21 cellular contexts compared by ENCODE assay signal in genomic region chr17:28473542-28473941, GRCh38. TPM values are rescaled to one million over a fixed set of nuclear protein-coding genes. Genes with fewer than 3 reads are reported as not detected.
DNase-seq lines count a peak whose midpoint lies in the region; ATAC-seq, FAIRE-seq and TF ChIP-seq lines count a peak whose summit lies in the region.
"Had no signal": no experiment of that assay in that cellular context is flagged by ENCODE, and none has a peak within 500 bp of the region (broad histone marks: within the 10 kb centered on the region; RNA-seq: fewer than 3 reads in every experiment).

Gene SLC13A2, plus strand, starts transcription at chr17:28473644. Its CDS starts 69 bp downstream, at chr17:28473713.

- DNase-seq in D721Med (ENCODE audit: insufficient read length, low spot score) (no peak), WTC11 (ENCODE audit: low spot score) (peak; percentile 10), HepG2 (ENCODE audit: low spot score) (no peak), urothelium cell line (ENCODE audit: low spot score) (no peak), D341Med (ENCODE audit: low spot score) (no peak)
- DNase-seq in NK-92 treated with Interleukin-12 subunit alpha and Interleukin-12 subunit beta, amount 100 ng/mL, for 24 hours (lab: John Stamatoyannopoulos, UW): no peak
- DNase-seq: effector memory CD4-positive, alpha-beta T cell; gastrocnemius medialis; GF-D8; HCEC 1CT; Kasumi-1; NCI-H2107; stimulated activated CD4-positive, alpha-beta T cell treated with anti-CD3 and anti-CD28 coated beads, Interleukin-2, amount 100 ng/mL, for 48 hours had no signal

- TF ChIP-seq RAD21 in HepG2 (CRISPR knock-in tag; IDR thresholded peaks at IDR 0.05): no peak

- H3K27me3 Mint-ChIP-seq in WTC11 (ENCODE audit: low read depth): no peaks in the 10 kb centered on the region; the same call in 1 of the 2 replicates

- H3K9me3 ChIP-seq in HepG2 (ENCODE audit: low read length): no peaks in the 10 kb centered on the region
- H3K9me3 ChIP-seq: ascending aorta, gastrocnemius medialis had no signal

- no peaks in the 10 kb centered on the region for H3K36me3 Mint-ChIP-seq in WTC11

- BruUV-seq in HepG2 (replicated peaks; lab: Mats Ljungman, UMichigan): no TSS peak

- H3K27ac Mint-ChIP-seq in WTC11: no peak within 1 kb of the TSS

- intact Hi-C loops in HepG2 (cut with micrococcal nuclease; ENCODE audit: unreplicated experiment): no loop called here

- H3K4me3 ChIP-seq in HepG2 (replicated peaks in 1 of 3; ENCODE audit: insufficient read depth in 1 of 3, low read depth in 2 of 3, low read length in 3 of 3): no peak within 1 kb of the TSS; a peak in 1 of 6 replicates
- H3K4me3 ChIP-seq: ascending aorta, gastrocnemius medialis had no signal

- no peaks in the 10 kb centered on the region for H3K36me3 ChIP-seq in HepG2 (replicated peaks in 1 of 2; ENCODE audit: control insufficient read depth in 1 of 2, insufficient read depth in 2 of 2, low read length in 2 of 2)
- H3K36me3 ChIP-seq: ascending aorta, gastrocnemius medialis had no signal

- no peak within 1 kb of the TSS for H3K4me3 Mint-ChIP-seq in WTC11

- H3K4me2 ChIP-seq in HepG2 (ENCODE audit: low read depth, low read length): no peak within 1 kb of the TSS

- ATAC-seq in WTC11 (peak; percentile 52), HepG2 (peak; percentile 70), GM21381 (IDR thresholded peaks at IDR 0.05; ENCODE audit: unreplicated experiment) (no peak)
- ATAC-seq: activated CD4-positive, CD25-positive, alpha-beta regulatory T cell treated with anti-CD3 and anti-CD28 coated beads, Interleukin-2, amount 50 U/mL, for 24 hours; gastrocnemius medialis; SK-N-SH treated with all-trans-retinoic acid at 6 μM for 48 hours had no signal

- in situ Hi-C loops in HepG2 (cut with HindIII; ENCODE audit: extremely low pct_ligation_motif_present, low pct_unique_long_range_greater_than_20kb): no loop called here

- TF ChIP-seq EP300 in HepG2 (IDR thresholded peaks at IDR 0.05; ENCODE audit: low read depth in 2 of 2, low read length in 2 of 2) (no peak), HepG2 (CRISPR knock-in tag; IDR thresholded peaks at IDR 0.05; ENCODE audit: borderline replicate concordance) (no peak)

- peaks cover 5% of the 10 kb centered on the region for H3K4me1 Mint-ChIP-seq in WTC11

- H3K79me2 ChIP-seq in HepG2 (ENCODE audit: insufficient read depth, low read length): no peaks in the 10 kb centered on the region

- H3K9ac ChIP-seq in HepG2 (ENCODE audit: insufficient read depth, low read depth, low read length): no peak within 1 kb of the TSS

- H3K9me3 Mint-ChIP-seq in WTC11: no peaks in the 10 kb centered on the region

- H2AFZ ChIP-seq in HepG2 (ENCODE audit: low read length): no peak within 1 kb of the TSS

- H4K20me1 ChIP-seq in HepG2 (ENCODE audit: insufficient read depth, low read length): no peaks in the 10 kb centered on the region

- TF ChIP-seq CTCF in 22Rv1 (IDR thresholded peaks at IDR 0.05): peak; percentile 11; the same call in 1 of the 2 replicates
- TF ChIP-seq CTCF in D721Med (IDR thresholded peaks at IDR 0.05; ENCODE audit: insufficient read depth, missing control alignments): peak; percentile 30
- no peak for TF ChIP-seq CTCF in WTC11 (IDR thresholded peaks at IDR 0.05)
- peak; percentile 42 for TF ChIP-seq CTCF in HepG2 (CRISPR knock-in tag; IDR thresholded peaks at IDR 0.05)

- 31% methylated on average over 5 of the region's 5 CpGs for WGBS in HepG2 (ENCODE audit: low lambda C conversion rate)

- CTCF ChIA-PET in WTC11 (lab: Charles Lee) (interaction anchor here (1.2 kb wide), 1 partner anchor 57 kb away, joined by 4 read pairs; no protein-coding TSS in a partner anchor), HepG2 (lab: Yijun Ruan, JAX; ENCODE audit: low intra/inter-chr PET ratio, low total read pairs) (no interaction called here)

- no peak for TF ChIP-seq POLR2A in HepG2 (IDR thresholded peaks at IDR 0.05; ENCODE audit: insufficient read depth in 1 of 2, low read depth in 2 of 2, low read length in 2 of 2)

- POLR2A ChIA-PET in WTC11 (lab: Charles Lee): no interaction called here
- POLR2A ChIA-PET in HepG2 (lab: Yijun Ruan, JAX): interaction anchor here (0.6 kb wide), 1 partner anchor 95 kb away, joined by 3 read pairs; no protein-coding TSS in a partner anchor

- H3K27me3 ChIP-seq in HepG2 (ENCODE audit: control insufficient read depth in 1 of 2, insufficient read depth in 2 of 2, low read length in 2 of 2): peaks cover 0 to 15% of the 10 kb centered on the region in 2 experiments; a peak in 3 of 5 replicates
- H3K27me3 ChIP-seq: ascending aorta, gastrocnemius medialis had no signal

- no peak within 1 kb of the TSS for H3K27ac ChIP-seq in 22Rv1
- H3K27ac ChIP-seq in HepG2 (ENCODE audit: extremely low read length, insufficient read depth, low read length): no peak within 1 kb of the TSS
- H3K27ac ChIP-seq: ascending aorta, gastrocnemius medialis had no signal

- FAIRE-seq in D721Med (lab: Jason Lieb, UNC) (no peak), HepG2 (lab: Jason Lieb, UNC) (no peak), urothelium cell line (lab: Jason Lieb, UNC) (no peak)

- peaks cover 45% of the 10 kb centered on the region for H3K4me1 ChIP-seq in HepG2 (ENCODE audit: insufficient read depth, low read length)
- H3K4me1 ChIP-seq: ascending aorta, gastrocnemius medialis had no signal

TF ChIP-seq in WTC11, 78 proteins besides CTCF, POLR2A, EP300 and RAD21:
- TF ChIP-seq TEAD1 (CRISPR knock-in tag; IDR thresholded peaks at IDR 0.05): no peak
- TF ChIP-seq FOXP4 (CRISPR knock-in tag; IDR thresholded peaks at IDR 0.05): no peak

TF ChIP-seq in HepG2, 621 proteins besides CTCF, POLR2A, EP300 and RAD21:
- TF ChIP-seq SIX1 (CRISPR knock-in tag; IDR thresholded peaks at IDR 0.05; ENCODE audit: borderline replicate concordance) (no peak), ZNF20 (CRISPR knock-in tag; IDR thresholded peaks at IDR 0.05) (no peak), KDM2A (CRISPR knock-in tag; IDR thresholded peaks at IDR 0.05; ENCODE audit: borderline replicate concordance, low read depth) (no peak)
- TF ChIP-seq, protein P1, sequence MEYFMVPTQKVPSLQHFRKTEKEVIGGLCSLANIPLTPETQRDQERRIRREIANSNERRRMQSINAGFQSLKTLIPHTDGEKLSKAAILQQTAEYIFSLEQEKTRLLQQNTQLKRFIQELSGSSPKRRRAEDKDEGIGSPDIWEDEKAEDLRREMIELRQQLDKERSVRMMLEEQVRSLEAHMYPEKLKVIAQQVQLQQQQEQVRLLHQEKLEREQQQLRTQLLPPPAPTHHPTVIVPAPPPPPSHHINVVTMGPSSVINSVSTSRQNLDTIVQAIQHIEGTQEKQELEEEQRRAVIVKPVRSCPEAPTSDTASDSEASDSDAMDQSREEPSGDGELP (IDR thresholded peaks at IDR 0.05; ENCODE audit: borderline replicate concordance, low read depth): no peak

RNA-seq across cellular contexts. Expression of gene SLC13A2, which starts in this region (rescaled TPM):
- total RNA-seq in WTC11 (2021) (not detected in 3 replicates), HepG2 (2016; rRNA removed; fragmentation: Illumina TruSeq; extraction: Trizol) (not detected in 2 replicates)
- total RNA-seq in HepG2 (2016; cell fraction: cytosol; rRNA removed; fragmentation: Illumina TruSeq; extraction: Trizol; ENCODE audit: low read depth): not detected in 2 replicates
- not detected in 2 replicates for total RNA-seq in HepG2 (2016; cell fraction: insoluble cytoplasmic fraction; rRNA removed; fragmentation: Illumina TruSeq; extraction: Trizol)
- not detected in 2 replicates for total RNA-seq in HepG2 (2016; cell fraction: membrane; rRNA removed; fragmentation: Illumina TruSeq; extraction: Trizol)
- not detected in 2 replicates for total RNA-seq in HepG2 (2016; cell fraction: nucleus; rRNA removed; fragmentation: Illumina TruSeq; extraction: Trizol)
- 0.07 TPM in 1 of 2 replicates, not detected in the other for polyA plus RNA-seq in HepG2 (2011; rRNA removed)
- not detected in 2 replicates for polyA plus RNA-seq in HepG2 (2011; cell fraction: cytosol; rRNA removed)
- not detected in 2 replicates for polyA plus RNA-seq in HepG2 (2011; cell fraction: nucleus; rRNA removed)
- polyA plus RNA-seq in HepG2 (2012): not detected in 2 replicates
- polyA plus RNA-seq in HepG2 (2016; cell fraction: cytosol; fragmentation: Illumina TruSeq; extraction: Trizol; ENCODE audit: low read depth): not detected in 2 replicates
- not detected in 2 replicates for polyA plus RNA-seq in HepG2 (2016; cell fraction: insoluble cytoplasmic fraction; fragmentation: Illumina TruSeq; extraction: Trizol; ENCODE audit: low read depth)
- polyA plus RNA-seq in HepG2 (2016; cell fraction: membrane; fragmentation: Illumina TruSeq; extraction: Trizol; ENCODE audit: low read depth): not detected in 2 replicates
- not detected in 2 replicates for polyA plus RNA-seq in HepG2 (2016; cell fraction: nucleus; fragmentation: Illumina TruSeq; extraction: Trizol; ENCODE audit: insufficient read depth, low read depth)
- not detected in 2 replicates for polyA minus RNA-seq in HepG2 (2011; rRNA and poly(A)+ RNA removed; ENCODE audit: low replicate concordance)
- polyA minus RNA-seq in HepG2 (2011; cell fraction: cytosol; rRNA and poly(A)+ RNA removed): not detected in 2 replicates
- not detected in 2 replicates for polyA minus RNA-seq in HepG2 (2011; cell fraction: nucleus; rRNA and poly(A)+ RNA removed)
- total RNA-seq: ascending aorta, myocyte, urinary bladder had no signal
- polyA plus RNA-seq: BJ had no signal

Comparison
In these comparisons a context has a peak if more than half of its experiments do, and no peak if none do; other contexts are left out.
1. Peak in DNase-seq and ATAC-seq in WTC11; RNA of the gene not detected or under 1 TPM.
2. Peak in ATAC-seq in HepG2; RNA of the gene not detected or under 1 TPM.